In genomic region chr5:98913911-98914310, GRCh38 we compare ENCODE assay signal across 23 cellular contexts. TPM values are rescaled to one million over a fixed set of nuclear protein-coding genes. Genes with fewer than 3 reads are reported as not detected.
DNase-seq lines count a peak whose midpoint lies in the region; ATAC-seq and TF ChIP-seq lines count a peak whose summit lies in the region.
"Had no signal": no experiment of that assay in that cellular context is flagged by ENCODE, and none has a peak within 500 bp of the region (broad histone marks: within the 10 kb centered on the region; RNA-seq: fewer than 3 reads in every experiment).

No MANE protein-coding gene starts in this region.

- no peaks in the 10 kb centered on the region for H3K27me3 Mint-ChIP-seq in CD4-positive, alpha-beta memory T cell
- H3K27me3 Mint-ChIP-seq in T-helper 17 cell: no peaks in the 10 kb centered on the region
- H3K27me3 Mint-ChIP-seq in natural killer cell (ENCODE audit: low read depth in 2 of 2): no peaks in the 10 kb centered on the region
- H3K27me3 Mint-ChIP-seq in T-helper 2 cell treated with Interferon-gamma antibody and Interleukin-4, amounts not matched to agents 5 μg/mL and 100 μg/mL, for 36 hours (ENCODE audit: low read depth): no peaks in the 10 kb centered on the region
- H3K27me3 Mint-ChIP-seq in type B pancreatic cell: no peaks in the 10 kb centered on the region

- TF ChIP-seq CTCF in natural killer cell (IDR thresholded peaks at IDR 0.05): no peak
- no peak for TF ChIP-seq CTCF in type B pancreatic cell (conservative IDR thresholded peaks at IDR 0.05)

- H3K4me1 ChIP-seq in CD4-positive, alpha-beta memory T cell (ENCODE audit: insufficient read depth, low read length): peaks cover 79% of the 10 kb centered on the region
- H3K4me1 ChIP-seq: prostate gland had no signal

- peaks cover 53 to 87% (median 73%) of the 10 kb centered on the region in 4 donors for H3K4me1 Mint-ChIP-seq in CD4-positive, alpha-beta memory T cell
- H3K4me1 Mint-ChIP-seq in T-helper 17 cell (peaks cover 46% of the 10 kb centered on the region), natural killer cell (peaks cover 65 to 67% of the 10 kb centered on the region in 2 donors), type B pancreatic cell (ENCODE audit: unreplicated experiment) (peaks cover 15% of the 10 kb centered on the region)
- H3K4me1 Mint-ChIP-seq in T-helper 2 cell treated with Interferon-gamma antibody and Interleukin-4, amounts not matched to agents 5 μg/mL and 100 μg/mL, for 36 hours (ENCODE audit: low read depth): peaks cover 46% of the 10 kb centered on the region

- intact Hi-C loops in CD4-positive, alpha-beta memory T cell (cut with micrococcal nuclease): no loop called here
- intact Hi-C loops in natural killer cell (cut with micrococcal nuclease): no loop called here

- H3K9me3 Mint-ChIP-seq in CD4-positive, alpha-beta memory T cell: no peaks in the 10 kb centered on the region
- H3K9me3 Mint-ChIP-seq in natural killer cell (no peaks in the 10 kb centered on the region), type B pancreatic cell (no peaks in the 10 kb centered on the region)
- no peaks in the 10 kb centered on the region for H3K9me3 Mint-ChIP-seq in T-helper 2 cell treated with Interferon-gamma antibody and Interleukin-4, amounts not matched to agents 5 μg/mL and 100 μg/mL, for 36 hours

- no peaks in the 10 kb centered on the region for H3K27me3 ChIP-seq in CD4-positive, alpha-beta memory T cell (ENCODE audit: insufficient read depth, low read length)
- H3K27me3 ChIP-seq: cardiac muscle cell, upper lobe of right lung had no signal

- POLR2A ChIA-PET in CD4-positive, alpha-beta memory T cell (lab: Charles Lee; ENCODE audit: partially characterized antibody): interaction anchor here (1.4 to 10.0 kb wide), 3 partner anchors 12 to 124 kb away, joined by 4 to 130 read pairs (median 4); partner anchors contain the start of gene CHD1

- CTCF ChIA-PET in CD4-positive, alpha-beta memory T cell (lab: Charles Lee; ENCODE audit: partially characterized antibody): interaction anchor here (1.0 to 4.0 kb wide), 5 partner anchors 8 to 146 kb away, joined by 3 to 33 read pairs (median 7); no protein-coding TSS in a partner anchor

- no peaks in the 10 kb centered on the region for H3K9me3 ChIP-seq in CD4-positive, alpha-beta memory T cell (ENCODE audit: control insufficient read depth in 1 of 2, low read length in 2 of 2)
- no peaks in the 10 kb centered on the region for H3K9me3 ChIP-seq in T-helper 17 cell (ENCODE audit: control insufficient read depth, low read length, poor library complexity, severe bottlenecking)
- H3K9me3 ChIP-seq: prostate gland, upper lobe of right lung had no signal

- no peaks in the 10 kb centered on the region for H3K36me3 ChIP-seq in CD4-positive, alpha-beta memory T cell (ENCODE audit: insufficient read depth, low read length)
- H3K36me3 ChIP-seq: cardiac muscle cell, prostate gland, upper lobe of right lung had no signal

- DNase-seq in NCI-H82 (lab: John Stamatoyannopoulos, UW): peak; percentile 5
- no peak for DNase-seq in NCI-H82 treated with DMSO at 0.1 percent for 48 hours (lab: John Stamatoyannopoulos, UW; ENCODE audit: unreplicated experiment)
- no peak for DNase-seq in CD4-positive, alpha-beta memory T cell
- no peak for DNase-seq in T-helper 17 cell
- DNase-seq in natural killer cell: no peak
- DNase-seq in T-helper 2 cell treated with Interferon-gamma antibody and Interleukin-4, amounts not matched to agents 5 μg/mL and 100 μg/mL, for 36 hours (ENCODE audit: low spot score): no peak
- no peak for DNase-seq in type B pancreatic cell (ENCODE audit: extremely low spot score, unreplicated experiment)
- no peak for DNase-seq in NOMO-1 (lab: John Stamatoyannopoulos, UW; ENCODE audit: unreplicated experiment in 2 of 2)
- DNase-seq: activated CD4-positive, alpha-beta T cell treated with anti-CD3 and anti-CD28 coated beads, Interleukin-2, amount 50 U/mL, for 1 hour; activated naive CD4-positive, alpha-beta T cell treated with anti-CD3 and anti-CD28 coated beads, Interleukin-2, amount 50 U/mL, for 16 hours; aorta; COR-L47; dermis blood vessel endothelial cell; DMS79 treated with DMSO at 0.1 percent for 48 hours; NCI-H510A; NK-92 treated with Interleukin-12 subunit alpha and Interleukin-12 subunit beta, amount 100 ng/mL, for 24 hours; stimulated activated CD4-positive, alpha-beta T cell treated with anti-CD3 and anti-CD28 coated beads, Interleukin-15, amount 100 ng/mL, for 24 hours; T-helper 2 cell; upper lobe of right lung had no signal

- no peak overlapping the region for H3K27ac ChIP-seq in CD4-positive, alpha-beta memory T cell (ENCODE audit: low read depth, low read length)
- H3K27ac ChIP-seq: 22Rv1, cardiac muscle cell, prostate gland, upper lobe of right lung, VCaP had no signal

- no peak overlapping the region for H3K4me3 ChIP-seq in CD4-positive, alpha-beta memory T cell (ENCODE audit: low read length in 2 of 2)
- H3K4me3 ChIP-seq: cardiac muscle cell, prostate gland, upper lobe of right lung had no signal

- peak overlapping the region in 2 of 8 donors; percentile 3 to 22 for H3K4me3 Mint-ChIP-seq in CD4-positive, alpha-beta memory T cell
- H3K4me3 Mint-ChIP-seq in T-helper 17 cell (no peak overlapping the region), natural killer cell (peak overlapping the region; percentile 25), type B pancreatic cell (no peak overlapping the region)
- no peak overlapping the region for H3K4me3 Mint-ChIP-seq in T-helper 2 cell treated with Interferon-gamma antibody and Interleukin-4, amounts not matched to agents 5 μg/mL and 100 μg/mL, for 36 hours

- H3K36me3 Mint-ChIP-seq in CD4-positive, alpha-beta memory T cell: peaks cover 30 to 60% of the 10 kb centered on the region in 2 donors
- H3K36me3 Mint-ChIP-seq in T-helper 17 cell (ENCODE audit: low read depth): no peaks in the 10 kb centered on the region
- peaks cover 6% of the 10 kb centered on the region for H3K36me3 Mint-ChIP-seq in natural killer cell
- peaks cover 32% of the 10 kb centered on the region for H3K36me3 Mint-ChIP-seq in T-helper 2 cell treated with Interferon-gamma antibody and Interleukin-4, amounts not matched to agents 5 μg/mL and 100 μg/mL, for 36 hours (ENCODE audit: low read depth)
- peaks cover 28% of the 10 kb centered on the region for H3K36me3 Mint-ChIP-seq in type B pancreatic cell

- peak overlapping the region in 5 of 7 donors; percentile 5 to 78 (median 11) for H3K27ac Mint-ChIP-seq in CD4-positive, alpha-beta memory T cell
- peak overlapping the region; percentile 74 for H3K27ac Mint-ChIP-seq in T-helper 17 cell
- H3K27ac Mint-ChIP-seq in natural killer cell: peak overlapping the region; percentile 50 to 64
- H3K27ac Mint-ChIP-seq in T-helper 2 cell treated with Interferon-gamma antibody and Interleukin-4, amounts not matched to agents 5 μg/mL and 100 μg/mL, for 36 hours: no peak overlapping the region
- no peak overlapping the region for H3K27ac Mint-ChIP-seq in type B pancreatic cell

- ATAC-seq in T-helper 17 cell: peak; percentile 36
- peak; percentile 35 to 50 (median 48) for ATAC-seq in natural killer cell
- ATAC-seq: upper lobe of right lung had no signal

RNA-seq across cellular contexts. Expression of gene CHD1, which starts 14.9 kb away (rescaled TPM):
- total RNA-seq in CD4-positive, alpha-beta memory T cell: 10 to 100 TPM; 91.2 to 93.9 TPM
- 10 to 100 TPM in 1 of 2 donors, 1 to 10 TPM in 1; 6.6 to 15.1 TPM for polyA plus RNA-seq in CD4-positive, alpha-beta memory T cell
- total RNA-seq in T-helper 17 cell (100 to 1,000 TPM; 170 to 199 TPM), natural killer cell (100 to 1,000 TPM; 116 to 127 (median 117) TPM), type B pancreatic cell (ENCODE audit: low replicate concordance) (51.7 and 56.2 TPM in 2 replicates)

Comparison
In these comparisons a context has a peak if more than half of its experiments do, and no peak if none do; other contexts are left out.
1. H3K27ac Mint-ChIP-seq: peak in CD4-positive, alpha-beta memory T cell (5 of 7), T-helper 17 cell (single experiment) and natural killer cell (2 of 2); none in T-helper 2 cell treated with Interferon-gamma antibody and Interleukin-4, amounts not matched to agents 5 μg/mL and 100 μg/mL, for 36 hours (single experiment) and type B pancreatic cell (single experiment).